Comparison of ENCODE assay signal across 17 cellular contexts in the genomic region with DNA sequence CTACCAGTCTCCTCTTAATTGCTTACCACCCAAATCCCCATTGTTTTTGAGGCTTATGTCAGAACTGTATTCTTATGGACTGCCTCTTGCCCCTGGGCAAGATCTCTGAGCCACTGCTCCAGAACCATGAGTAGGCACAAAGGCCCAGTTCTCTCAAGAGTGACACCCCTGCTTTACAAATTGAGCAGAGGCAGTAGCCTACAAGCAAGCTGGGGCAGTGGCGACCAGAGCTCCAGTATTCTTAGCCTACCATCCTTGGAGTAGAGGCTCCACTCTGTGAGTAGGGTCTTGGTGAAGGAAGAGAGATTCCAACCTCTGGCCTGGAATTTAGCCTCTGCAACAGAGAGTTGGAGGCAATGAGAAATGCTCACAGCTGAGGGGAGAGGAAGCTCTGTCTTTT. TPM values are rescaled to one million over a fixed set of nuclear protein-coding genes. Genes with fewer than 3 reads are reported as not detected.
DNase-seq lines count a peak whose midpoint lies in the region; ATAC-seq and TF ChIP-seq lines count a peak whose summit lies in the region.
"Had no signal": no experiment of that assay in that cellular context is flagged by ENCODE, and none has a peak within 500 bp of the region (broad histone marks: within the 10 kb centered on the region; RNA-seq: fewer than 3 reads in every experiment).

No MANE protein-coding gene starts in this region.

- H3K27ac ChIP-seq in CD4-positive, CD25-positive, alpha-beta regulatory T cell (ENCODE audit: insufficient read depth, low read length, poor library complexity, severe bottlenecking): no peak overlapping the region
- no peak overlapping the region for H3K27ac ChIP-seq in CD8-positive, alpha-beta T cell (ENCODE audit: low read depth, low read length)
- H3K27ac ChIP-seq in mesendoderm (ENCODE audit: low read depth, low read length): no peak overlapping the region
- H3K27ac ChIP-seq: BLaER1, PC-9 had no signal

- no peak overlapping the region for H3K56ac ChIP-seq in mesendoderm (ENCODE audit: low read length)

- H3K27ac Mint-ChIP-seq in CD4-positive, CD25-positive, alpha-beta regulatory T cell: peak overlapping the region in 2 of 3 donors; percentile 21 to 43
- peak overlapping the region; percentile 66 for H3K27ac Mint-ChIP-seq in CD8-positive, alpha-beta T cell
- H3K27ac Mint-ChIP-seq in T-helper 17 cell: no peak overlapping the region
- H3K27ac Mint-ChIP-seq in naive thymus-derived CD8-positive, alpha-beta T cell: peak overlapping the region in 7 of 10 donors; percentile 16 to 88 (median 33)

- no peaks in the 10 kb centered on the region for H3K79me2 ChIP-seq in mesendoderm (ENCODE audit: control insufficient read depth, insufficient read depth, low read length)

- H3K79me1 ChIP-seq in mesendoderm (ENCODE audit: low read length): no peaks in the 10 kb centered on the region

- H4K5ac ChIP-seq in mesendoderm (ENCODE audit: low read length): no peak overlapping the region

- no peak overlapping the region for H3K4me3 Mint-ChIP-seq in CD4-positive, CD25-positive, alpha-beta regulatory T cell
- H3K4me3 Mint-ChIP-seq in CD8-positive, alpha-beta T cell: no peak overlapping the region
- peak overlapping the region; percentile 19 for H3K4me3 Mint-ChIP-seq in T-helper 17 cell
- no peak overlapping the region for H3K4me3 Mint-ChIP-seq in naive thymus-derived CD8-positive, alpha-beta T cell

- H2AK5ac ChIP-seq in mesendoderm (ENCODE audit: low read length): no peak overlapping the region

- no peaks in the 10 kb centered on the region for H3K9me3 ChIP-seq in CD4-positive, CD25-positive, alpha-beta regulatory T cell (ENCODE audit: control insufficient read depth in 2 of 2, low read length in 2 of 2)
- no peaks in the 10 kb centered on the region for H3K9me3 ChIP-seq in CD8-positive, alpha-beta T cell (ENCODE audit: low read length)
- no peaks in the 10 kb centered on the region for H3K9me3 ChIP-seq in T-helper 17 cell (ENCODE audit: control insufficient read depth, low read length, poor library complexity, severe bottlenecking)
- H3K9me3 ChIP-seq: BLaER1, HAP-1 had no signal

- H3K9ac ChIP-seq in mesendoderm (ENCODE audit: low read length): no peak overlapping the region
- H3K9ac ChIP-seq: BLaER1 had no signal

- no peak overlapping the region for H2BK5ac ChIP-seq in mesendoderm (ENCODE audit: low read length)

- no peaks in the 10 kb centered on the region for H3K4me1 ChIP-seq in CD4-positive, CD25-positive, alpha-beta regulatory T cell (ENCODE audit: control insufficient read depth, insufficient read depth, low read length, poor library complexity, severe bottlenecking)
- no peaks in the 10 kb centered on the region for H3K4me1 ChIP-seq in CD8-positive, alpha-beta T cell (ENCODE audit: insufficient read depth, low read length)
- H3K4me1 ChIP-seq in mesendoderm (ENCODE audit: control insufficient read depth, low read depth, low read length): no peaks in the 10 kb centered on the region
- H3K4me1 ChIP-seq: BLaER1 had no signal

- no peak overlapping the region for H3K4me2 ChIP-seq in mesendoderm (ENCODE audit: low read length)
- H3K4me2 ChIP-seq: BLaER1, PC-9 had no signal

- peaks cover 38% of the 10 kb centered on the region for H3K36me3 ChIP-seq in CD4-positive, CD25-positive, alpha-beta regulatory T cell (ENCODE audit: control insufficient read depth, insufficient read depth, low read length)
- peaks cover 6% of the 10 kb centered on the region for H3K36me3 ChIP-seq in CD8-positive, alpha-beta T cell (ENCODE audit: insufficient read depth, low read length)
- peaks cover 5% of the 10 kb centered on the region for H3K36me3 ChIP-seq in mesendoderm (ENCODE audit: control insufficient read depth, insufficient read depth, low read length)

- H3K9me3 Mint-ChIP-seq in CD4-positive, CD25-positive, alpha-beta regulatory T cell: no peaks in the 10 kb centered on the region
- no peaks in the 10 kb centered on the region for H3K9me3 Mint-ChIP-seq in CD8-positive, alpha-beta T cell
- no peaks in the 10 kb centered on the region for H3K9me3 Mint-ChIP-seq in naive thymus-derived CD8-positive, alpha-beta T cell

- H3K4me1 Mint-ChIP-seq in CD4-positive, CD25-positive, alpha-beta regulatory T cell: peaks cover 0 to 8% (median 0%) of the 10 kb centered on the region in 4 donors
- H3K4me1 Mint-ChIP-seq in CD8-positive, alpha-beta T cell (ENCODE audit: low read depth): no peaks in the 10 kb centered on the region
- H3K4me1 Mint-ChIP-seq in T-helper 17 cell: peaks cover 2% of the 10 kb centered on the region
- peaks cover 0 to 2% (median 0%) of the 10 kb centered on the region in 4 donors for H3K4me1 Mint-ChIP-seq in naive thymus-derived CD8-positive, alpha-beta T cell

- POLR2A ChIA-PET in CD8-positive, alpha-beta T cell (lab: Charles Lee): interaction anchor here (0.6 to 0.9 kb wide), 3 partner anchors 22 to 164 kb away, joined by 3 read pairs; a partner anchor contains a TSS
- POLR2A ChIA-PET in naive thymus-derived CD8-positive, alpha-beta T cell (lab: Charles Lee): no interaction called here

- no peak for ATAC-seq in CD4-positive, CD25-positive, alpha-beta regulatory T cell (ENCODE audit: low read depth in 2 of 2)
- no peak for ATAC-seq in CD8-positive, alpha-beta T cell
- ATAC-seq in T-helper 17 cell: no peak
- ATAC-seq in naive thymus-derived CD8-positive, alpha-beta T cell: no peak
- ATAC-seq: GM12878 had no signal

- WGBS in mesendoderm (ENCODE audit: extremely low coverage, insufficient coverage, low lambda C conversion rate): no CpG with 5 or more reads among the region's 1 CpG

- H2BK120ac ChIP-seq in mesendoderm (ENCODE audit: low read depth, low read length): no peak overlapping the region

- TF ChIP-seq CTCF in CD8-positive, alpha-beta T cell (IDR thresholded peaks at IDR 0.05): no peak

- H3K18ac ChIP-seq in mesendoderm (ENCODE audit: low read length): no peak overlapping the region

- H4K8ac ChIP-seq in mesendoderm (ENCODE audit: low read depth, low read length): no peak overlapping the region

- H3K23ac ChIP-seq in mesendoderm (ENCODE audit: low read length): no peak overlapping the region

- H2BK15ac ChIP-seq in mesendoderm (replicated peaks; ENCODE audit: low read depth): no peak overlapping the region

- intact Hi-C loops in CD8-positive, alpha-beta T cell (cut with DNase I, micrococcal nuclease): no loop called here

- no peak overlapping the region for H3K4ac ChIP-seq in mesendoderm (ENCODE audit: low read depth, low read length)

- no peak for DNase-seq in CD4-positive, CD25-positive, alpha-beta regulatory T cell
- no peak for DNase-seq in CD8-positive, alpha-beta T cell
- DNase-seq in T-helper 17 cell (no peak), mesendoderm (no peak), T-helper 1 cell (no peak), NCI-H748 treated with DMSO at 0.1 percent for 48 hours (lab: John Stamatoyannopoulos, UW) (no peak)
- DNase-seq in naive thymus-derived CD8-positive, alpha-beta T cell: no peak
- DNase-seq: COR-L47, NCI-H1436, NCI-H2081 treated with DMSO at 0.1 percent for 48 hours, NCI-H2227 treated with DMSO at 0.1 percent for 48 hours, NCI-H524 treated with DMSO at 0.1 percent for 48 hours, PC-9, SHP77 had no signal

- H3K36me3 Mint-ChIP-seq in CD4-positive, CD25-positive, alpha-beta regulatory T cell: peaks cover 22% of the 10 kb centered on the region
- peaks cover 38% of the 10 kb centered on the region for H3K36me3 Mint-ChIP-seq in CD8-positive, alpha-beta T cell
- H3K36me3 Mint-ChIP-seq in T-helper 17 cell (ENCODE audit: low read depth): peaks cover 6% of the 10 kb centered on the region
- peaks cover 0 to 41% (median 5%) of the 10 kb centered on the region in 3 donors for H3K36me3 Mint-ChIP-seq in naive thymus-derived CD8-positive, alpha-beta T cell

- H3K27me3 ChIP-seq in CD4-positive, CD25-positive, alpha-beta regulatory T cell (ENCODE audit: control insufficient read depth, insufficient read depth, low read length): no peaks in the 10 kb centered on the region
- no peaks in the 10 kb centered on the region for H3K27me3 ChIP-seq in CD8-positive, alpha-beta T cell (ENCODE audit: insufficient read depth, low read length)
- no peaks in the 10 kb centered on the region for H3K27me3 ChIP-seq in mesendoderm (ENCODE audit: insufficient read depth, low read length, poor library complexity)
- H3K27me3 ChIP-seq: BLaER1 had no signal

- CTCF ChIA-PET in CD8-positive, alpha-beta T cell (lab: Charles Lee): interaction anchor here (0.7 to 1.8 kb wide), 2 partner anchors 10 to 156 kb away, joined by 3 to 4 read pairs; no protein-coding TSS in a partner anchor

- H3K27me3 Mint-ChIP-seq in CD4-positive, CD25-positive, alpha-beta regulatory T cell: no peaks in the 10 kb centered on the region
- H3K27me3 Mint-ChIP-seq in CD8-positive, alpha-beta T cell (ENCODE audit: low read depth): no peaks in the 10 kb centered on the region
- no peaks in the 10 kb centered on the region for H3K27me3 Mint-ChIP-seq in T-helper 17 cell
- H3K27me3 Mint-ChIP-seq in naive thymus-derived CD8-positive, alpha-beta T cell: no peaks in the 10 kb centered on the region

- no peak overlapping the region for H3K4me3 ChIP-seq in CD4-positive, CD25-positive, alpha-beta regulatory T cell (ENCODE audit: low read depth, low read length)
- H3K4me3 ChIP-seq in CD8-positive, alpha-beta T cell (ENCODE audit: low read depth, low read length): no peak overlapping the region
- no peak overlapping the region for H3K4me3 ChIP-seq in mesendoderm (ENCODE audit: low read length)
- H3K4me3 ChIP-seq: BLaER1, GM12878, HAP-1, PC-9 had no signal

RNA-seq across cellular contexts. Expression of a gene that starts 36.5 kb away (rescaled TPM):
- total RNA-seq in CD4-positive, CD25-positive, alpha-beta regulatory T cell: 45.6 TPM
- polyA plus RNA-seq in CD4-positive, CD25-positive, alpha-beta regulatory T cell: 10 to 100 TPM; 11.6 to 18.6 (median 14.6) TPM
- total RNA-seq in CD8-positive, alpha-beta T cell: 10 to 100 TPM; 45.0 to 52.6 TPM
- 10 to 100 TPM; 50.0 to 56.6 TPM for total RNA-seq in T-helper 17 cell
- 10 to 100 TPM; 64.1 to 67.4 TPM for total RNA-seq in naive thymus-derived CD8-positive, alpha-beta T cell
- polyA plus RNA-seq in naive thymus-derived CD8-positive, alpha-beta T cell: 10 to 100 TPM in 1 of 3 donors, 1 to 10 TPM in 2; 8.3 to 17.5 (median 9.5) TPM
- 87.9 TPM for polyA plus RNA-seq in mesendoderm (2013, experiment 1 of 2)
- 85.0 TPM for polyA plus RNA-seq in mesendoderm (2013, experiment 2 of 2)
